Comparison of ENCODE assay signal across 2 cellular contexts in genomic region chr6:131792091-131792496, GRCh38.
TF ChIP-seq lines count a peak whose summit lies in the region.

No MANE protein-coding gene starts in this region.

TF ChIP-seq in IMR-90, 13 proteins besides CTCF, POLR2A, EP300 and RAD21:
- peak; percentile 8; the same call in 1 of the 2 replicates for TF ChIP-seq SMC3 (IDR thresholded peaks at IDR 0.05; ENCODE audit: low read depth, low read length)
- no peak for TF ChIP-seq MAZ (IDR thresholded peaks at IDR 0.05; ENCODE audit: borderline replicate concordance, low read depth, low read length)

TF ChIP-seq in K562, 482 proteins besides CTCF, POLR2A, EP300 and RAD21:
- TF ChIP-seq EWSR1 (IDR thresholded peaks at IDR 0.05; ENCODE audit: borderline replicate concordance, low read depth, partially characterized antibody) (no peak), RFX5 (IDR thresholded peaks at IDR 0.05; ENCODE audit: low read depth, low read length) (no peak), NEUROD1 (IDR thresholded peaks at IDR 0.05; ENCODE audit: borderline replicate concordance, low read depth, low read length, partially characterized antibody) (no peak), TAF1 (IDR thresholded peaks at IDR 0.05; ENCODE audit: control insufficient read depth, extremely low read depth, insufficient read depth, low read length, severe bottlenecking) (no peak), SETDB1 (IDR thresholded peaks at IDR 0.05; ENCODE audit: low read length) (no peak), POLR2AphosphoS5 (IDR thresholded peaks at IDR 0.05; ENCODE audit: control insufficient read depth, insufficient read depth, low read depth, low read length) (no peak)
